In genomic region chr5:73419414-73420390, GRCh38 we compare ENCODE assay signal across 8 cellular contexts. TPM values are rescaled to one million over a fixed set of nuclear protein-coding genes. Genes with fewer than 3 reads are reported as not detected.
DNase-seq lines count a peak whose midpoint lies in the region; ATAC-seq, FAIRE-seq and TF ChIP-seq lines count a peak whose summit lies in the region.

No MANE protein-coding gene starts in this region.

- H3K4me3 ChIP-seq in breast epithelium (peak overlapping the region in 2 of 3 donors; percentile 37 to 64), mammary epithelial cell (replicated peaks in 1 of 3; ENCODE audit: insufficient read depth in 1 of 3, low read depth in 2 of 3, low read length in 3 of 3) (peak overlapping the region in 2 of 3 experiments; percentile 22 to 31), HepG2 (replicated peaks in 1 of 3; ENCODE audit: insufficient read depth in 1 of 3, low read depth in 2 of 3, low read length in 3 of 3) (no peak overlapping the region; a peak in 1 of 6 replicates), tibial artery (peak overlapping the region; percentile 16 to 34)

- H3K4me1 ChIP-seq in breast epithelium (no peaks in the 10 kb centered on the region), mammary epithelial cell (ENCODE audit: insufficient read depth, low read length) (peaks cover 16% of the 10 kb centered on the region), HepG2 (ENCODE audit: insufficient read depth, low read length) (no peaks in the 10 kb centered on the region), tibial artery (peaks cover 0 to 31% (median 20%) of the 10 kb centered on the region in 4 donors)

- TF ChIP-seq RAD21 in HepG2 (CRISPR knock-in tag; IDR thresholded peaks at IDR 0.05), result no peak

- H3K27me3 ChIP-seq in breast epithelium (peaks cover 3 to 82% of the 10 kb centered on the region in 2 donors), mammary epithelial cell (ENCODE audit: insufficient read depth, low read length) (no peaks in the 10 kb centered on the region), HepG2 (ENCODE audit: control insufficient read depth in 1 of 2, insufficient read depth in 2 of 2, low read length in 2 of 2) (peaks cover 6 to 58% of the 10 kb centered on the region in 2 experiments), tibial artery (peaks cover 0 to 93% of the 10 kb centered on the region in 2 donors)

- FAIRE-seq in HepG2 (lab: Jason Lieb, UNC), result no peak
- FAIRE-seq in HTR-8/SVneo (lab: Jason Lieb, UNC), result no peak

- H3K27ac ChIP-seq in breast epithelium (no peak overlapping the region), mammary epithelial cell (ENCODE audit: insufficient read depth, low read depth, low read length) (no peak overlapping the region), HepG2 (ENCODE audit: extremely low read length, insufficient read depth, low read length) (no peak overlapping the region), tibial artery (peak overlapping the region in 1 of 2 donors; percentile 11)

- H3K4me2 ChIP-seq in mammary epithelial cell (ENCODE audit: insufficient read depth, low read depth, low read length), result peak overlapping the region; percentile 77
- peak overlapping the region; percentile 27 for H3K4me2 ChIP-seq in HepG2 (ENCODE audit: low read depth, low read length)

- BruUV-seq in MCF 10A (replicated peaks; lab: Mats Ljungman, UMichigan) (no TSS peak), mammary epithelial cell (replicated peaks; lab: Mats Ljungman, UMichigan) (no TSS peak), HepG2 (replicated peaks; lab: Mats Ljungman, UMichigan) (no TSS peak)

- H2AFZ ChIP-seq in mammary epithelial cell (ENCODE audit: low read depth, low read length) (peak overlapping the region; percentile 84), HepG2 (ENCODE audit: low read length) (no peak overlapping the region)

- H3K79me2 ChIP-seq in mammary epithelial cell (ENCODE audit: insufficient read depth, low read length) (no peaks in the 10 kb centered on the region), HepG2 (ENCODE audit: insufficient read depth, low read length) (no peaks in the 10 kb centered on the region)

- TF ChIP-seq CTCF in breast epithelium (IDR thresholded peaks at IDR 0.05) (no peak), MCF 10A (IDR thresholded peaks at IDR 0.05; ENCODE audit: unreplicated experiment) (no peak), mammary epithelial cell (conservative IDR thresholded peaks at IDR 0.05 in 1 of 2, IDR thresholded peaks at IDR 0.05 in 1 of 2; ENCODE audit: extremely low read depth in 1 of 2, insufficient read depth in 1 of 2, low read depth in 1 of 2, low read length in 2 of 2) (no peak), HepG2 (CRISPR knock-in tag; IDR thresholded peaks at IDR 0.05) (no peak), tibial artery (IDR thresholded peaks at IDR 0.05) (no peak)

- DNase-seq in breast epithelium (ENCODE audit: low spot score in 2 of 2), result no peak
- DNase-seq in MCF 10A (ENCODE audit: unreplicated experiment), result no peak
- no peak for DNase-seq in mammary epithelial cell
- DNase-seq in HepG2 (ENCODE audit: low spot score), result no peak
- peak in 1 of 2 donors; percentile 28 for DNase-seq in tibial artery
- no peak for DNase-seq in activated CD4-positive, alpha-beta memory T cell treated with anti-CD3 and anti-CD28 coated beads, Interleukin-2, amount 10 ng/mL, durations not matched to agents 7 days and 5 days
- no peak for DNase-seq in HTR-8/SVneo (ENCODE audit: insufficient read length, low spot score)
- no peak for DNase-seq in inferior parietal cortex (ENCODE audit: extremely low spot score)

- H3K9ac ChIP-seq in mammary epithelial cell (ENCODE audit: insufficient read depth, low read length) (no peak overlapping the region), HepG2 (ENCODE audit: insufficient read depth, low read depth, low read length) (no peak overlapping the region)

- H3K36me3 Mint-ChIP-seq in MCF 10A (ENCODE audit: insufficient read depth, unreplicated experiment), result no peaks in the 10 kb centered on the region
- peaks cover 3% of the 10 kb centered on the region for H3K36me3 Mint-ChIP-seq in activated CD4-positive, alpha-beta memory T cell treated with anti-CD3 and anti-CD28 coated beads, Interleukin-2, amount 10 ng/mL, durations not matched to agents 7 days and 5 days (ENCODE audit: low read depth)

- POLR2A ChIA-PET in MCF 10A (lab: Yijun Ruan, JAX), result no interaction called here
- POLR2A ChIA-PET in HepG2 (lab: Yijun Ruan, JAX), result no interaction called here
- POLR2A ChIA-PET in activated CD4-positive, alpha-beta memory T cell treated with anti-CD3 and anti-CD28 coated beads, Interleukin-2, amount 10 ng/mL, durations not matched to agents 7 days and 5 days (lab: Charles Lee), result no interaction called here

- in situ Hi-C loops in mammary epithelial cell (cut with MboI; ENCODE audit: low sequenced_read_pairs in 2 of 2) (no loop called here), HepG2 (cut with HindIII; ENCODE audit: extremely low pct_ligation_motif_present, low pct_unique_long_range_greater_than_20kb) (no loop called here)

- no peaks in the 10 kb centered on the region for H4K20me1 ChIP-seq in mammary epithelial cell (ENCODE audit: insufficient read depth, low read length)
- H4K20me1 ChIP-seq in HepG2 (ENCODE audit: insufficient read depth, low read length), result no peaks in the 10 kb centered on the region

- no peak; the same call in 1 of the 3 replicates for ATAC-seq in HepG2

- CTCF ChIA-PET in MCF 10A (lab: Yijun Ruan, JAX), result no interaction called here
- CTCF ChIA-PET in mammary epithelial cell (lab: Charles Lee; ENCODE audit: low non-redundant PET), result no interaction called here
- CTCF ChIA-PET in HepG2 (lab: Yijun Ruan, JAX; ENCODE audit: low intra/inter-chr PET ratio, low total read pairs), result no interaction called here
- CTCF ChIA-PET in activated CD4-positive, alpha-beta memory T cell treated with anti-CD3 and anti-CD28 coated beads, Interleukin-2, amount 10 ng/mL, durations not matched to agents 7 days and 5 days (lab: Charles Lee), result interaction anchor here (0.7 to 1.4 kb wide), 2 partner anchors 32 to 204 kb away, joined by 3 to 4 read pairs; no protein-coding TSS in a partner anchor

- H3K36me3 ChIP-seq in breast epithelium, result no peaks in the 10 kb centered on the region
- H3K36me3 ChIP-seq in mammary epithelial cell (ENCODE audit: insufficient read depth, low read length), result no peaks in the 10 kb centered on the region
- no peaks in the 10 kb centered on the region for H3K36me3 ChIP-seq in HepG2 (replicated peaks in 1 of 2; ENCODE audit: control insufficient read depth in 1 of 2, insufficient read depth in 2 of 2, low read length in 2 of 2)
- H3K36me3 ChIP-seq in tibial artery, result no peaks in the 10 kb centered on the region

- intact Hi-C loops in breast epithelium (cut with DNase I; ENCODE audit: low total_unique reads), result no loop called here
- intact Hi-C loops in MCF 10A (cut with micrococcal nuclease), result no loop called here
- intact Hi-C loops in mammary epithelial cell (cut with micrococcal nuclease), result no loop called here
- intact Hi-C loops in HepG2 (cut with micrococcal nuclease; ENCODE audit: unreplicated experiment), result no loop called here
- intact Hi-C loops in tibial artery (cut with DNase I; ENCODE audit: low total_unique reads), result no loop called here

- H3K4me3 Mint-ChIP-seq in MCF 10A (ENCODE audit: unreplicated experiment), result no peak overlapping the region
- no peak overlapping the region for H3K4me3 Mint-ChIP-seq in activated CD4-positive, alpha-beta memory T cell treated with anti-CD3 and anti-CD28 coated beads, Interleukin-2, amount 10 ng/mL, durations not matched to agents 7 days and 5 days

- TF ChIP-seq EP300 in HepG2 (IDR thresholded peaks at IDR 0.05; ENCODE audit: low read depth in 2 of 2, low read length in 2 of 2), result no peak
- no peak for TF ChIP-seq EP300 in HepG2 (CRISPR knock-in tag; IDR thresholded peaks at IDR 0.05; ENCODE audit: borderline replicate concordance)

- H3K27me3 Mint-ChIP-seq in MCF 10A (ENCODE audit: insufficient read depth, unreplicated experiment), result no peaks in the 10 kb centered on the region
- peaks cover 80% of the 10 kb centered on the region for H3K27me3 Mint-ChIP-seq in activated CD4-positive, alpha-beta memory T cell treated with anti-CD3 and anti-CD28 coated beads, Interleukin-2, amount 10 ng/mL, durations not matched to agents 7 days and 5 days

- peaks cover 5% of the 10 kb centered on the region for H3K4me1 Mint-ChIP-seq in MCF 10A (ENCODE audit: insufficient read depth, unreplicated experiment)
- H3K4me1 Mint-ChIP-seq in activated CD4-positive, alpha-beta memory T cell treated with anti-CD3 and anti-CD28 coated beads, Interleukin-2, amount 10 ng/mL, durations not matched to agents 7 days and 5 days, result no peaks in the 10 kb centered on the region

- 18% methylated on average over 28 of the region's 81 CpGs for WGBS in mammary epithelial cell (ENCODE audit: low coverage, missing lambda C conversion rate)
- WGBS in HepG2 (ENCODE audit: low lambda C conversion rate), result 31% methylated on average over 41 of the region's 81 CpGs

- no peaks in the 10 kb centered on the region for H3K9me3 ChIP-seq in breast epithelium
- no peaks in the 10 kb centered on the region for H3K9me3 ChIP-seq in mammary epithelial cell (replicated peaks; ENCODE audit: insufficient read depth, low read length)
- H3K9me3 ChIP-seq in HepG2 (ENCODE audit: low read length), result no peaks in the 10 kb centered on the region
- no peaks in the 10 kb centered on the region for H3K9me3 ChIP-seq in tibial artery

- TF ChIP-seq POLR2A in breast epithelium (IDR thresholded peaks at IDR 0.05) (no peak), HepG2 (IDR thresholded peaks at IDR 0.05; ENCODE audit: insufficient read depth in 1 of 2, low read depth in 2 of 2, low read length in 2 of 2) (no peak)

- no peak overlapping the region for H3K27ac Mint-ChIP-seq in MCF 10A (ENCODE audit: low read depth, unreplicated experiment)
- H3K27ac Mint-ChIP-seq in activated CD4-positive, alpha-beta memory T cell treated with anti-CD3 and anti-CD28 coated beads, Interleukin-2, amount 10 ng/mL, durations not matched to agents 7 days and 5 days, result no peak overlapping the region

- no peaks in the 10 kb centered on the region for H3K9me3 Mint-ChIP-seq in MCF 10A (ENCODE audit: unreplicated experiment)
- no peaks in the 10 kb centered on the region for H3K9me3 Mint-ChIP-seq in activated CD4-positive, alpha-beta memory T cell treated with anti-CD3 and anti-CD28 coated beads, Interleukin-2, amount 10 ng/mL, durations not matched to agents 7 days and 5 days

- dilution Hi-C loops in mammary epithelial cell (cut with HindIII; ENCODE audit: low sequenced_read_pairs), result loop anchor here (5.0 kb wide), 2 partner anchors 52 to 97 kb away; no protein-coding TSS in a partner anchor

RNA-seq across cellular contexts. Expression of gene FOXD1, which starts 28.9 kb away (rescaled TPM):
- total RNA-seq in breast epithelium (under 1 TPM in 2 of 3 donors, not detected in 1; 0.29 to 0.32 TPM), MCF 10A (2022) (46.4 and 50.9 TPM in 2 replicates), mammary epithelial cell (10 to 100 TPM in 1 of 2 donors, 1 to 10 TPM in 1; 1.2 to 58.1 TPM), HepG2 (2016; rRNA removed; fragmentation: Illumina TruSeq; extraction: Trizol) (0.04 TPM in 1 of 2 replicates, not detected in the other)
- polyA plus RNA-seq in mammary epithelial cell (4.3 TPM), HepG2 (2011; rRNA removed) (0.04 and 0.05 TPM in 2 replicates)
- 6.3 TPM for polyA minus RNA-seq in mammary epithelial cell
- total RNA-seq in HepG2 (2016; cell fraction: cytosol; rRNA removed; fragmentation: Illumina TruSeq; extraction: Trizol; ENCODE audit: low read depth), result not detected in 2 replicates
- total RNA-seq in HepG2 (2016; cell fraction: insoluble cytoplasmic fraction; rRNA removed; fragmentation: Illumina TruSeq; extraction: Trizol), result not detected in 2 replicates
- total RNA-seq in HepG2 (2016; cell fraction: membrane; rRNA removed; fragmentation: Illumina TruSeq; extraction: Trizol), result 0.06 TPM in 1 of 2 replicates, not detected in the other
- total RNA-seq in HepG2 (2016; cell fraction: nucleus; rRNA removed; fragmentation: Illumina TruSeq; extraction: Trizol), result not detected in 2 replicates
- 0.05 and 0.07 TPM in 2 replicates for polyA plus RNA-seq in HepG2 (2011; cell fraction: cytosol; rRNA removed)
- polyA plus RNA-seq in HepG2 (2011; cell fraction: nucleus; rRNA removed), result 0.06 TPM in 1 of 2 replicates, not detected in the other
- polyA plus RNA-seq in HepG2 (2012), result not detected in 2 replicates
- not detected in 2 replicates for polyA plus RNA-seq in HepG2 (2016; cell fraction: cytosol; fragmentation: Illumina TruSeq; extraction: Trizol; ENCODE audit: low read depth)
- polyA plus RNA-seq in HepG2 (2016; cell fraction: insoluble cytoplasmic fraction; fragmentation: Illumina TruSeq; extraction: Trizol; ENCODE audit: low read depth), result 0.13 TPM in 1 of 2 replicates, not detected in the other
- not detected in 2 replicates for polyA plus RNA-seq in HepG2 (2016; cell fraction: membrane; fragmentation: Illumina TruSeq; extraction: Trizol; ENCODE audit: low read depth)
- not detected in 2 replicates for polyA plus RNA-seq in HepG2 (2016; cell fraction: nucleus; fragmentation: Illumina TruSeq; extraction: Trizol; ENCODE audit: insufficient read depth, low read depth)
- 0.06 and 0.14 TPM in 2 replicates for polyA minus RNA-seq in HepG2 (2011; rRNA and poly(A)+ RNA removed; ENCODE audit: low replicate concordance)
- polyA minus RNA-seq in HepG2 (2011; cell fraction: cytosol; rRNA and poly(A)+ RNA removed), result not detected in 2 replicates
- not detected in 2 replicates for polyA minus RNA-seq in HepG2 (2011; cell fraction: nucleus; rRNA and poly(A)+ RNA removed)
- under 1 TPM; 0.28 to 0.38 TPM for total RNA-seq in activated CD4-positive, alpha-beta memory T cell treated with anti-CD3 and anti-CD28 coated beads, Interleukin-2, amount 10 ng/mL, durations not matched to agents 7 days and 5 days

Comparison
In these comparisons a context has a peak if more than half of its experiments do, and no peak if none do; other contexts are left out.
1. H3K4me3 ChIP-seq: peak in breast epithelium (2 of 3), mammary epithelial cell (2 of 3) and tibial artery (2 of 2); none in HepG2 (0 of 3).